Comparison of ENCODE assay signal across 1 cellular context in genomic region chr3:15427182-15427880, GRCh38.
TF ChIP-seq lines count a peak whose summit lies in the region.

Gene EAF1, plus strand, starts transcription at chr3:15427598. Its CDS starts 182 bp downstream, at chr3:15427780.
Gene METTL6, minus strand, starts transcription at chr3:15427544. Its CDS starts 1,033 bp downstream, at chr3:15426511.

TF ChIP-seq in HepG2, 621 proteins besides CTCF, POLR2A, EP300 and RAD21 (continued from another document and continues in another):
- TF ChIP-seq ZNF282 (IDR thresholded peaks at IDR 0.05; ENCODE audit: partially characterized antibody), result no peak
- no peak for TF ChIP-seq ZNF720 (CRISPR knock-in tag; IDR thresholded peaks at IDR 0.05)
- TF ChIP-seq ZBTB42 (CRISPR knock-in tag; IDR thresholded peaks at IDR 0.05), result no peak
- TF ChIP-seq KAT2B (IDR thresholded peaks at IDR 0.05; ENCODE audit: borderline replicate concordance, low read depth, low read length), result no peak
- TF ChIP-seq IKZF5 (CRISPR knock-in tag; IDR thresholded peaks at IDR 0.05), result 0 out of 2 replicates have a peak, but pooled peaks have one; percentile 17
- TF ChIP-seq ZNF772 (CRISPR knock-in tag; IDR thresholded peaks at IDR 0.05), result peak; percentile 20
- TF ChIP-seq SP140L (CRISPR knock-in tag; IDR thresholded peaks at IDR 0.05; ENCODE audit: borderline replicate concordance), result no peak
- TF ChIP-seq RBFOX2 (IDR thresholded peaks at IDR 0.05; ENCODE audit: low read depth, low read length), result peak; percentile 87
- no peak for TF ChIP-seq NCOA1 (CRISPR knock-in tag; IDR thresholded peaks at IDR 0.05)
- no peak for TF ChIP-seq ZNF780A (CRISPR knock-in tag; IDR thresholded peaks at IDR 0.05)
- TF ChIP-seq ZSCAN25 (CRISPR knock-in tag; IDR thresholded peaks at IDR 0.05), result no peak
- peak; percentile 68 for TF ChIP-seq ELF3 (CRISPR knock-in tag; IDR thresholded peaks at IDR 0.05)
- TF ChIP-seq CAMTA2 (CRISPR knock-in tag; IDR thresholded peaks at IDR 0.05; ENCODE audit: borderline replicate concordance), result no peak
- TF ChIP-seq ZNF430 (CRISPR knock-in tag; IDR thresholded peaks at IDR 0.05), result no peak
- no peak for TF ChIP-seq CHCHD3 (CRISPR knock-in tag; IDR thresholded peaks at IDR 0.05)
- peak; percentile 36; the same call in 1 of the 2 replicates for TF ChIP-seq ESRRA (CRISPR knock-in tag; IDR thresholded peaks at IDR 0.05; ENCODE audit: low read depth)
- TF ChIP-seq ZFP36L1 (CRISPR knock-in tag; IDR thresholded peaks at IDR 0.05), result no peak
- no peak for TF ChIP-seq HNF1A (IDR thresholded peaks at IDR 0.05; ENCODE audit: low read depth)
- peak; percentile 25; the same call in 1 of the 2 replicates for TF ChIP-seq HNF1A (CRISPR knock-in tag; IDR thresholded peaks at IDR 0.05; ENCODE audit: borderline replicate concordance)
- no peak for TF ChIP-seq NAIF1 (CRISPR knock-in tag; IDR thresholded peaks at IDR 0.05; ENCODE audit: borderline replicate concordance)
- peak; percentile 80 for TF ChIP-seq ZFY (CRISPR knock-in tag; IDR thresholded peaks at IDR 0.05)
- peak; percentile 67 for TF ChIP-seq ZNF263 (CRISPR knock-in tag; IDR thresholded peaks at IDR 0.05)
- no peak for TF ChIP-seq ZNF503 (CRISPR knock-in tag; IDR thresholded peaks at IDR 0.05)
- no peak for TF ChIP-seq PITX1 (CRISPR knock-in tag; IDR thresholded peaks at IDR 0.05)
- TF ChIP-seq ZNF687 (CRISPR knock-in tag; IDR thresholded peaks at IDR 0.05), result peak; percentile 84
- peak; percentile 73; the same call in 1 of the 2 replicates for TF ChIP-seq SIN3B (IDR thresholded peaks at IDR 0.05; ENCODE audit: low read length)
- no peak for TF ChIP-seq ZNF7 (CRISPR knock-in tag; IDR thresholded peaks at IDR 0.05)
- peak; percentile 24; the same call in 1 of the 2 replicates for TF ChIP-seq ZSCAN31 (CRISPR knock-in tag; IDR thresholded peaks at IDR 0.05; ENCODE audit: low read depth)
- TF ChIP-seq CHD2 (IDR thresholded peaks at IDR 0.05; ENCODE audit: low read depth, low read length), result no peak
- peak; percentile 81; the same call in 1 of the 2 replicates for TF ChIP-seq ZSCAN5A (CRISPR knock-in tag; IDR thresholded peaks at IDR 0.05; ENCODE audit: borderline replicate concordance)
- no peak for TF ChIP-seq TIGD3 (CRISPR knock-in tag; IDR thresholded peaks at IDR 0.05; ENCODE audit: borderline replicate concordance)
- peak; percentile 30; the same call in 1 of the 2 replicates for TF ChIP-seq NR2F2 (IDR thresholded peaks at IDR 0.05; ENCODE audit: borderline replicate concordance, low read depth)
- TF ChIP-seq TAF1 (CRISPR knock-in tag; IDR thresholded peaks at IDR 0.05), result peak; percentile 68; the same call in 1 of the 2 replicates
- TF ChIP-seq ATF2 (CRISPR knock-in tag; IDR thresholded peaks at IDR 0.05), result peak; percentile 46; the same call in 1 of the 2 replicates
- TF ChIP-seq MZF1 (CRISPR knock-in tag; IDR thresholded peaks at IDR 0.05; ENCODE audit: borderline replicate concordance), result no peak
- TF ChIP-seq PRMT3 (CRISPR knock-in tag; IDR thresholded peaks at IDR 0.05; ENCODE audit: borderline replicate concordance, low read depth), result no peak
- TF ChIP-seq SRSF4 (IDR thresholded peaks at IDR 0.05; ENCODE audit: low read depth, low read length, poor library complexity, severe bottlenecking), result no peak
- TF ChIP-seq ZNF17 (CRISPR knock-in tag; IDR thresholded peaks at IDR 0.05), result no peak
- peak; percentile 48 for TF ChIP-seq ZNF781 (CRISPR knock-in tag; IDR thresholded peaks at IDR 0.05; ENCODE audit: borderline replicate concordance, not compliant biosample characterization)
- peak; percentile 94 for TF ChIP-seq ARID4A (CRISPR knock-in tag; IDR thresholded peaks at IDR 0.05; ENCODE audit: borderline replicate concordance)
- no peak for TF ChIP-seq NFYC (CRISPR knock-in tag; IDR thresholded peaks at IDR 0.05)
